In the genomic region with DNA sequence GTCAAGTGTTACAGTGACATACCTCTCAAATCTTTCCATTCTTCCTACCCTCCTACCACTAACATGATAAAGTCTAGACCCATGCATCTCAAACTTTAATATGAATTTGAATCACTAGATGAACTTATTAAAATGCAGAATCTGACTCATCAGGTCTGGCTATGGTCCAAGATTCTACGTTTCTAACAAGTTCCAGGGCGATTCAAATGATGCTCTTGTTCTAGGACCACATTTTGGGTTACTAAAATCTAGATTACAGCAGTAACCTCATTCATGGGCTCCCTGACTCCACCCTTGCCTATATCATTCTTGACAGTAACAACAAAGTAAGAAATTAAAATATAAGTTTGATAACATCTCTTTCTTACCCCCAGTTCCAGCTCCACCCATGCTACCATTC, we compare ENCODE assay signal across 22 cellular contexts.
DNase-seq lines count a peak whose midpoint lies in the region; ATAC-seq, FAIRE-seq and TF ChIP-seq lines count a peak whose summit lies in the region.
"Had no signal": no experiment of that assay in that cellular context is flagged by ENCODE, and none has a peak within 500 bp of the region (broad histone marks: within the 10 kb centered on the region; RNA-seq: fewer than 3 reads in every experiment).

No MANE protein-coding gene starts in this region.

- H3K9me3 ChIP-seq in SK-N-SH (no peaks in the 10 kb centered on the region), IMR-90 (ENCODE audit: control insufficient read depth, insufficient read depth, low read length) (no peaks in the 10 kb centered on the region), osteoblast (ENCODE audit: low read depth, low read length) (no peaks in the 10 kb centered on the region)
- H3K9me3 ChIP-seq: MG63 had no signal

- no peak overlapping the region for H4K5ac ChIP-seq in IMR-90 (ENCODE audit: low read depth, low read length)

- H2BK120ac ChIP-seq in IMR-90 (ENCODE audit: low read depth, low read length): no peak overlapping the region

- H2AK9ac ChIP-seq in IMR-90 (replicated peaks; ENCODE audit: low read depth, low read length, poor library complexity): no peak overlapping the region

- dilution Hi-C loops in IMR-90 (cut with HindIII; ENCODE audit: low sequenced_read_pairs, unreplicated experiment): no loop called here

- TF ChIP-seq EP300 in SK-N-SH (IDR thresholded peaks at IDR 0.05; ENCODE audit: borderline replicate concordance in 1 of 2, low read depth in 1 of 2, low read length in 1 of 2): no peak

- H3K27me3 ChIP-seq in SK-N-SH (ENCODE audit: insufficient read depth) (no peaks in the 10 kb centered on the region), IMR-90 (ENCODE audit: control insufficient read depth, insufficient read depth, low read length) (no peaks in the 10 kb centered on the region), bronchial epithelial cell (ENCODE audit: control insufficient read depth, insufficient read depth, low read length) (no peaks in the 10 kb centered on the region), osteoblast (ENCODE audit: insufficient read depth, low read length) (no peaks in the 10 kb centered on the region)
- H3K27me3 ChIP-seq: MG63 had no signal

- H3K27ac ChIP-seq in SK-N-SH (ENCODE audit: low read depth in 2 of 2, low read length in 1 of 2) (no peak overlapping the region), IMR-90 (ENCODE audit: insufficient read depth, low read length) (no peak overlapping the region), osteoblast (ENCODE audit: low read depth, low read length) (no peak overlapping the region)
- H3K27ac ChIP-seq: C4-2B had no signal

- CTCF ChIA-PET in SK-N-SH (lab: Yijun Ruan, JAX): no interaction called here
- CTCF ChIA-PET in IMR-90 (lab: Yijun Ruan, JAX): no interaction called here

- H3K36me3 ChIP-seq in SK-N-SH (replicated peaks in 1 of 2; ENCODE audit: control insufficient read depth in 1 of 2, insufficient read depth in 2 of 2, low read length in 1 of 2): no peaks in the 10 kb centered on the region
- no peaks in the 10 kb centered on the region for H3K36me3 ChIP-seq in IMR-90 (ENCODE audit: control insufficient read depth, insufficient read depth, low read length)
- no peaks in the 10 kb centered on the region for H3K36me3 ChIP-seq in bronchial epithelial cell (ENCODE audit: control insufficient read depth, insufficient read depth, low read length)
- no peaks in the 10 kb centered on the region for H3K36me3 ChIP-seq in osteoblast (ENCODE audit: insufficient read depth, low read length)
- H3K36me3 ChIP-seq: MG63 had no signal

- no peaks in the 10 kb centered on the region for H3K79me2 ChIP-seq in SK-N-SH (ENCODE audit: insufficient read depth)
- no peaks in the 10 kb centered on the region for H3K79me2 ChIP-seq in osteoblast (ENCODE audit: insufficient read depth, low read length)

- no peaks in the 10 kb centered on the region for H3K9me2 ChIP-seq in SK-N-SH

- no peak overlapping the region for H4K91ac ChIP-seq in IMR-90 (ENCODE audit: insufficient read depth, low read depth, low read length)

- no peak for TF ChIP-seq CTCF in SK-N-SH (IDR thresholded peaks at IDR 0.05)
- TF ChIP-seq CTCF in IMR-90 (conservative IDR thresholded peaks at IDR 0.05; ENCODE audit: low read depth, low read length): no peak
- no peak for TF ChIP-seq CTCF in bronchial epithelial cell (IDR thresholded peaks at IDR 0.05; ENCODE audit: insufficient read depth, low read length, severe bottlenecking)
- no peak for TF ChIP-seq CTCF in osteoblast (IDR thresholded peaks at IDR 0.05; ENCODE audit: extremely low read depth, low read depth, low read length)

- H4K8ac ChIP-seq in IMR-90 (ENCODE audit: low read depth in 2 of 2, low read length in 2 of 2): no peak overlapping the region

- no peak overlapping the region for H3K56ac ChIP-seq in IMR-90 (ENCODE audit: extremely low read depth, insufficient read depth, low read length)

- no peak overlapping the region for H3K23ac ChIP-seq in IMR-90 (ENCODE audit: low read depth, low read length)

- H3K4ac ChIP-seq in IMR-90 (ENCODE audit: low read depth, low read length): no peak overlapping the region

- H3K4me3 ChIP-seq in SK-N-SH (ENCODE audit: low read depth in 2 of 2, low read length in 1 of 2) (no peak overlapping the region), IMR-90 (ENCODE audit: insufficient read depth, low read depth, low read length) (no peak overlapping the region), bronchial epithelial cell (ENCODE audit: low read depth, low read length) (no peak overlapping the region), osteoblast (ENCODE audit: insufficient read depth, low read length) (no peak overlapping the region)
- H3K4me3 ChIP-seq: GM12878, MG63 had no signal

- POLR2A ChIA-PET in SK-N-SH (lab: Yijun Ruan, JAX): no interaction called here
- POLR2A ChIA-PET in IMR-90 (lab: Charles Lee; ENCODE audit: unreplicated experiment): no interaction called here

- intact Hi-C loops in IMR-90 (cut with micrococcal nuclease): no loop called here

- no peaks in the 10 kb centered on the region for H3K9me1 ChIP-seq in IMR-90 (ENCODE audit: insufficient read depth, low read length)

- H3K9ac ChIP-seq in SK-N-SH (no peak overlapping the region), IMR-90 (ENCODE audit: low read depth, low read length) (no peak overlapping the region)

- H2BK15ac ChIP-seq in IMR-90 (ENCODE audit: low read depth, low read length): no peak overlapping the region

- no peak overlapping the region for H3K18ac ChIP-seq in IMR-90 (ENCODE audit: low read depth, low read length)

- in situ Hi-C loops in IMR-90 (cut with MboI; ENCODE audit: low sequenced_read_pairs): no loop called here

- H3K14ac ChIP-seq in IMR-90 (replicated peaks; ENCODE audit: low read depth, low read length): no peak overlapping the region

- no peaks in the 10 kb centered on the region for H3F3A ChIP-seq in SK-N-SH (replicated peaks; ENCODE audit: insufficient read depth)

- 9% methylated on average over 2 of the region's 2 CpGs for WGBS in SK-N-SH (ENCODE audit: low lambda C conversion rate)
- WGBS in IMR-90 (ENCODE audit: extremely low coverage in 2 of 2, insufficient read length in 1 of 2), 2 experiments: 60% methylated on average over 1 of the region's 2 CpGs; no CpG with 5 or more reads in 1 of the 2 experiments

- ATAC-seq in SK-N-SH treated with all-trans-retinoic acid at 6 μM for 48 hours (no peak), IMR-90 (ENCODE audit: low read depth) (no peak), HG03520 (IDR thresholded peaks at IDR 0.05; ENCODE audit: unreplicated experiment) (no peak)
- ATAC-seq: GM12878, Panc1, Right ventricle myocardium inferior had no signal

- FAIRE-seq in bronchial epithelial cell (lab: Jason Lieb, UNC): no peak
- FAIRE-seq: GM12878, GM18507, HTR-8/SVneo had no signal

- H3K4me2 ChIP-seq in SK-N-SH (no peak overlapping the region), IMR-90 (ENCODE audit: low read depth, low read length) (no peak overlapping the region), osteoblast (ENCODE audit: insufficient read depth, low read length) (no peak overlapping the region)

- TF ChIP-seq RAD21 in SK-N-SH (IDR thresholded peaks at IDR 0.05; ENCODE audit: low read length): no peak
- TF ChIP-seq RAD21 in IMR-90 (IDR thresholded peaks at IDR 0.05; ENCODE audit: low read length): no peak

- H4K20me1 ChIP-seq in SK-N-SH (ENCODE audit: insufficient read depth): no peaks in the 10 kb centered on the region
- no peaks in the 10 kb centered on the region for H4K20me1 ChIP-seq in IMR-90 (ENCODE audit: insufficient read depth, low read length)
- no peaks in the 10 kb centered on the region for H4K20me1 ChIP-seq in osteoblast (ENCODE audit: insufficient read depth, low read length)

- no peak overlapping the region for H2BK20ac ChIP-seq in IMR-90 (ENCODE audit: low read depth, low read length)

- no peak for TF ChIP-seq POLR2A in IMR-90 (IDR thresholded peaks at IDR 0.05; ENCODE audit: low read depth, low read length)

- H2AFZ ChIP-seq in SK-N-SH (ENCODE audit: low read depth): no peak overlapping the region
- H2AFZ ChIP-seq in IMR-90 (replicated peaks; ENCODE audit: low read length, poor library complexity): no peak overlapping the region
- no peak overlapping the region for H2AFZ ChIP-seq in osteoblast (ENCODE audit: low read length)

- no peak overlapping the region for H2AK5ac ChIP-seq in IMR-90 (ENCODE audit: low read depth, low read length)

- BruUV-seq in IMR-90 (replicated peaks; lab: Mats Ljungman, UMichigan): no TSS peak

- H2BK5ac ChIP-seq in IMR-90 (ENCODE audit: low read depth, low read length, poor library complexity, severe bottlenecking): no peak overlapping the region

- DNase-seq in SK-N-SH: no peak
- DNase-seq in IMR-90: peak; percentile 14
- peak; percentile 84 for DNase-seq in bronchial epithelial cell (ENCODE audit: low read depth)
- peak; percentile 9 for DNase-seq in kidney tubule cell (ENCODE audit: low spot score)
- no peak for DNase-seq in NCI-H69 (lab: John Stamatoyannopoulos, UW)
- no peak for DNase-seq in osteoblast (ENCODE audit: insufficient read length, low spot score, missing footprints)
- DNase-seq: COR-L47, DMS53, HCEC 1CT, KG1, MG63, NCI-H1105, NCI-H1694 treated with DMSO at 0.1 percent for 48 hours, NCI-H748 treated with DMSO at 0.1 percent for 48 hours had no signal

- H3K4me1 ChIP-seq in SK-N-SH (ENCODE audit: control insufficient read depth in 1 of 2, insufficient read depth in 2 of 2, low read depth in 1 of 2, low read length in 1 of 2): no peaks in the 10 kb centered on the region
- H3K4me1 ChIP-seq in IMR-90 (ENCODE audit: control insufficient read depth, insufficient read depth, low read length): no peaks in the 10 kb centered on the region
- H3K4me1 ChIP-seq in osteoblast (ENCODE audit: insufficient read depth, low read length): no peaks in the 10 kb centered on the region

- H3K79me1 ChIP-seq in IMR-90 (ENCODE audit: low read depth in 1 of 2, low read length in 2 of 2): no peaks in the 10 kb centered on the region

TF ChIP-seq in SK-N-SH, 30 proteins besides CTCF, POLR2A, EP300 and RAD21 (continues in another document):
- TF ChIP-seq MEF2A (IDR thresholded peaks at IDR 0.05; ENCODE audit: borderline replicate concordance, low read depth) (no peak), FOSL2 (IDR thresholded peaks at IDR 0.05; ENCODE audit: borderline replicate concordance, low read depth) (0 out of 2 replicates have a peak, but pooled peaks have one; percentile 3), RXRA (IDR thresholded peaks at IDR 0.05; ENCODE audit: borderline replicate concordance, low read depth) (no peak)

TF ChIP-seq in IMR-90, 13 proteins besides CTCF, POLR2A, EP300 and RAD21:
- TF ChIP-seq MAZ (IDR thresholded peaks at IDR 0.05; ENCODE audit: borderline replicate concordance, low read depth, low read length): no peak

Comparison
In these comparisons a context has a peak if more than half of its experiments do, and no peak if none do; other contexts are left out.
1. DNase-seq: peak in IMR-90 (single experiment), bronchial epithelial cell (single experiment) and kidney tubule cell (single experiment); none in SK-N-SH (single experiment), NCI-H69 (single experiment) and osteoblast (single experiment).